21 cellular contexts compared by ENCODE assay signal in the genomic region with DNA sequence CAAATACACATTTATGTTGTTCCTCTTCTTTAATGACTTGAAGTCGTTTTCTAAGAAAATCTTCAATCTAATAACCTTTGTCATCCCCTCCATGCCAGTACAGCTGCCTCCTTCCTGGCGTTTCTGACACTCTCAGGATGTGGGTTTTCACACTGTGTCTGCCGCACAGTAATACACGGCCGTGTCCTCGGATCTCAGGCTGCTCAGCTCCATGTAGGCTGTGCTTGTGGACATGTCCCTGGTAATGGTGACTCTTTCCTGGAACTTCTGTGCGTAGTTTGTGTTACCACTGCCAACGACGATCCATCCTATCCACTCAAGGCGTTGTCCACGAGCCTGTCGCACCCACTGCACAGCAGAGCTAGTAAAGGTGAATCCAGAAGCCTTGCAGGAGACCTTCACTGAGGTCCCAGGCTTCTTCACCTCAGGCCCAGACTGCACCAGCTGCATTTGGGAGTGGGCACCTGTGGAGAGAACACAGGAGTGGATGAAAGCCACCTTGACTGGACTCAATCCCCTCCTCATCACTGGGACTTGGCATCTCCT.
DNase-seq lines count a peak whose midpoint lies in the region; ATAC-seq and TF ChIP-seq lines count a peak whose summit lies in the region.
"Had no signal": no experiment of that assay in that cellular context is flagged by ENCODE, and none has a peak within 500 bp of the region (broad histone marks: within the 10 kb centered on the region; RNA-seq: fewer than 3 reads in every experiment).

No MANE protein-coding gene starts in this region.

- no peaks in the 10 kb centered on the region for H4K20me1 ChIP-seq in DND-41 (ENCODE audit: insufficient read depth, low read length)

- POLR2A ChIA-PET in activated CD4-positive, alpha-beta T cell treated with anti-CD3 and anti-CD28 coated beads for 36 hours (lab: Charles Lee) = no interaction called here
- POLR2A ChIA-PET in activated CD8-positive, alpha-beta T cell treated with anti-CD3 and anti-CD28 coated beads for 36 hours (lab: Charles Lee) = no interaction called here

- peak overlapping the region; percentile 53 for H3K9ac ChIP-seq in DND-41 (ENCODE audit: low read depth, low read length)
- H3K9ac ChIP-seq: KMS-11 had no signal

- H3K36me3 ChIP-seq in DND-41 (ENCODE audit: insufficient read depth, low read length) = no peaks in the 10 kb centered on the region
- H3K36me3 ChIP-seq: esophagus muscularis mucosa, SJSA1, tibial artery had no signal

- no peaks in the 10 kb centered on the region for H3K9me3 Mint-ChIP-seq in activated CD4-positive, alpha-beta T cell treated with anti-CD3 and anti-CD28 coated beads for 36 hours (ENCODE audit: low read depth)
- H3K9me3 Mint-ChIP-seq in activated CD8-positive, alpha-beta T cell treated with anti-CD3 and anti-CD28 coated beads for 36 hours = no peaks in the 10 kb centered on the region
- H3K9me3 Mint-ChIP-seq in natural killer cell treated with Interleukin-12 subunit alpha and Interleukin-12 subunit beta and Interleukin-15 and Interleukin-18, amount 100 ng/mL, for 72 hours = no peaks in the 10 kb centered on the region
- peaks cover 68% of the 10 kb centered on the region for H3K9me3 Mint-ChIP-seq in HFFc6

- peak overlapping the region; percentile 98 for H3K27ac ChIP-seq in DND-41 (ENCODE audit: low read length)
- H3K27ac ChIP-seq: dorsolateral prefrontal cortex, esophagus muscularis mucosa, HL-60, KMS-11, PC-9, SJSA1, tibial artery had no signal

- H3K27me3 Mint-ChIP-seq in activated CD4-positive, alpha-beta T cell treated with anti-CD3 and anti-CD28 coated beads for 36 hours = peaks cover 24% of the 10 kb centered on the region
- H3K27me3 Mint-ChIP-seq in activated CD8-positive, alpha-beta T cell treated with anti-CD3 and anti-CD28 coated beads for 36 hours = peaks cover 22% of the 10 kb centered on the region
- H3K27me3 Mint-ChIP-seq in natural killer cell treated with Interleukin-12 subunit alpha and Interleukin-12 subunit beta and Interleukin-15 and Interleukin-18, amount 100 ng/mL, for 72 hours = peaks cover 7 to 26% of the 10 kb centered on the region in 2 donors
- H3K27me3 Mint-ChIP-seq in HFFc6 (ENCODE audit: insufficient read depth) = peaks cover 3% of the 10 kb centered on the region; the same call in 1 of the 2 replicates

- no peak overlapping the region for H3K27ac Mint-ChIP-seq in activated CD4-positive, alpha-beta T cell treated with anti-CD3 and anti-CD28 coated beads for 36 hours
- H3K27ac Mint-ChIP-seq in activated CD8-positive, alpha-beta T cell treated with anti-CD3 and anti-CD28 coated beads for 36 hours = no peak overlapping the region
- peak overlapping the region; percentile 40 to 45 for H3K27ac Mint-ChIP-seq in natural killer cell treated with Interleukin-12 subunit alpha and Interleukin-12 subunit beta and Interleukin-15 and Interleukin-18, amount 100 ng/mL, for 72 hours
- H3K27ac Mint-ChIP-seq in HFFc6 = no peak overlapping the region

- TF ChIP-seq CTCF in DND-41 (IDR thresholded peaks at IDR 0.05; ENCODE audit: borderline replicate concordance, extremely low read depth, low read length, poor library complexity, severe bottlenecking) (no peak), HFFc6 (IDR thresholded peaks at IDR 0.05) (no peak)
- no peak for TF ChIP-seq CTCF in activated CD8-positive, alpha-beta T cell treated with anti-CD3 and anti-CD28 coated beads for 36 hours (IDR thresholded peaks at IDR 0.05)

- H2AFZ ChIP-seq in DND-41 (ENCODE audit: low read depth, low read length) = 0 out of 2 replicates have a peak overlapping the region, but pooled peaks have one; percentile 5
- H2AFZ ChIP-seq: PC-9 had no signal

- H3K4me1 Mint-ChIP-seq in activated CD4-positive, alpha-beta T cell treated with anti-CD3 and anti-CD28 coated beads for 36 hours = peaks cover 13% of the 10 kb centered on the region
- peaks cover 12% of the 10 kb centered on the region for H3K4me1 Mint-ChIP-seq in activated CD8-positive, alpha-beta T cell treated with anti-CD3 and anti-CD28 coated beads for 36 hours (ENCODE audit: low read depth)
- H3K4me1 Mint-ChIP-seq in natural killer cell treated with Interleukin-12 subunit alpha and Interleukin-12 subunit beta and Interleukin-15 and Interleukin-18, amount 100 ng/mL, for 72 hours (ENCODE audit: low read depth in 2 of 2) = peaks cover 31 to 59% of the 10 kb centered on the region in 2 donors
- no peaks in the 10 kb centered on the region for H3K4me1 Mint-ChIP-seq in HFFc6 (ENCODE audit: low read depth)

- H3K36me3 Mint-ChIP-seq in activated CD4-positive, alpha-beta T cell treated with anti-CD3 and anti-CD28 coated beads for 36 hours (ENCODE audit: low read depth) = no peaks in the 10 kb centered on the region
- H3K36me3 Mint-ChIP-seq in activated CD8-positive, alpha-beta T cell treated with anti-CD3 and anti-CD28 coated beads for 36 hours (ENCODE audit: low read depth) = no peaks in the 10 kb centered on the region
- H3K36me3 Mint-ChIP-seq in natural killer cell treated with Interleukin-12 subunit alpha and Interleukin-12 subunit beta and Interleukin-15 and Interleukin-18, amount 100 ng/mL, for 72 hours = no peaks in the 10 kb centered on the region
- H3K36me3 Mint-ChIP-seq in HFFc6 (ENCODE audit: low read depth) = no peaks in the 10 kb centered on the region

- H3K9me3 ChIP-seq in DND-41 (ENCODE audit: insufficient read depth, low read length, severe bottlenecking) = no peaks in the 10 kb centered on the region
- H3K9me3 ChIP-seq: esophagus muscularis mucosa, SJSA1, tibial artery had no signal

- peak; percentile 27 for ATAC-seq in activated CD4-positive, alpha-beta T cell treated with anti-CD3 and anti-CD28 coated beads for 36 hours
- ATAC-seq in DND-41 (ENCODE audit: insufficient read depth, low read depth) = peak; percentile 75
- ATAC-seq in activated CD8-positive, alpha-beta T cell treated with anti-CD3 and anti-CD28 coated beads for 36 hours = peak; percentile 66
- peak; percentile 76 to 82 for ATAC-seq in natural killer cell treated with Interleukin-12 subunit alpha and Interleukin-12 subunit beta and Interleukin-15 and Interleukin-18, amount 100 ng/mL, for 72 hours
- ATAC-seq: sciatic nerve had no signal

- peak overlapping the region; percentile 55 for H3K4me2 ChIP-seq in DND-41 (ENCODE audit: insufficient read depth, low read length)
- H3K4me2 ChIP-seq: KMS-11, PC-9 had no signal

- no peaks in the 10 kb centered on the region for H3K79me2 ChIP-seq in DND-41 (ENCODE audit: insufficient read depth, low read length)

- no peak overlapping the region for H3K4me3 Mint-ChIP-seq in activated CD4-positive, alpha-beta T cell treated with anti-CD3 and anti-CD28 coated beads for 36 hours
- H3K4me3 Mint-ChIP-seq in activated CD8-positive, alpha-beta T cell treated with anti-CD3 and anti-CD28 coated beads for 36 hours = no peak overlapping the region
- peak overlapping the region; percentile 59 for H3K4me3 Mint-ChIP-seq in natural killer cell treated with Interleukin-12 subunit alpha and Interleukin-12 subunit beta and Interleukin-15 and Interleukin-18, amount 100 ng/mL, for 72 hours
- no peak overlapping the region for H3K4me3 Mint-ChIP-seq in HFFc6

- H3K4me3 ChIP-seq in DND-41 (ENCODE audit: low read depth in 1 of 2, low read length in 2 of 2) = peak overlapping the region in 1 of 2 experiments; percentile 40; a peak in 2 of 4 replicates
- H3K4me3 ChIP-seq: dorsolateral prefrontal cortex, esophagus muscularis mucosa, PC-9, SJSA1, tibial artery had no signal

- peaks cover 83% of the 10 kb centered on the region for H3K4me1 ChIP-seq in DND-41 (ENCODE audit: insufficient read depth, low read length)
- H3K4me1 ChIP-seq: esophagus muscularis mucosa, SJSA1, tibial artery had no signal

- DNase-seq in activated CD4-positive, alpha-beta T cell treated with anti-CD3 and anti-CD28 coated beads for 36 hours = peak; percentile 52
- DNase-seq in activated CD4-positive, alpha-beta T cell treated with anti-CD3 and anti-CD28 coated beads, Interleukin-2, amount 50 U/mL, for 4 hours = no peak
- DNase-seq in DND-41 = peak; percentile 87
- peak; percentile 63 for DNase-seq in activated CD8-positive, alpha-beta T cell treated with anti-CD3 and anti-CD28 coated beads for 36 hours
- DNase-seq in natural killer cell treated with Interleukin-12 subunit alpha and Interleukin-12 subunit beta and Interleukin-15 and Interleukin-18, amount 100 ng/mL, for 72 hours (ENCODE audit: low spot score) = peak; percentile 82
- no peak for DNase-seq in HFFc6
- no peak for DNase-seq in HUDEP-2 (lab: John Stamatoyannopoulos, UW; ENCODE audit: unreplicated experiment in 76 of 76)
- DNase-seq in ecto neural progenitor cell (ENCODE audit: low spot score) = no peak
- DNase-seq: C1 segment of cervical spinal cord; DMS53; dorsolateral prefrontal cortex; NCI-H1092 treated with DMSO at 0.1 percent for 48 hours; NCI-H524; PC-9; stimulated activated CD4-positive, alpha-beta T cell treated with anti-CD3 and anti-CD28 coated beads, Interleukin-2, amount 100 ng/mL, for 48 hours; tibial artery had no signal

- H3K27me3 ChIP-seq in DND-41 (ENCODE audit: insufficient read depth, low read length, poor library complexity) = no peaks in the 10 kb centered on the region
- H3K27me3 ChIP-seq: SJSA1, tibial artery had no signal

- CTCF ChIA-PET in activated CD4-positive, alpha-beta T cell treated with anti-CD3 and anti-CD28 coated beads for 36 hours (lab: Charles Lee) = interaction anchor here (0.7 to 1.0 kb wide), 4 partner anchors 16 to 56 kb away, joined by 3 to 5 read pairs (median 4); no protein-coding TSS in a partner anchor
- CTCF ChIA-PET in activated CD8-positive, alpha-beta T cell treated with anti-CD3 and anti-CD28 coated beads for 36 hours (lab: Charles Lee) = interaction anchor here (0.7 to 8.6 kb wide), 11 partner anchors 10 to 205 kb away, joined by 3 to 133 read pairs (median 3); no protein-coding TSS in a partner anchor

- intact Hi-C loops in activated CD4-positive, alpha-beta T cell treated with anti-CD3 and anti-CD28 coated beads for 36 hours (cut with DNase I, micrococcal nuclease) = no loop called here
- intact Hi-C loops in activated CD8-positive, alpha-beta T cell treated with anti-CD3 and anti-CD28 coated beads for 36 hours (cut with micrococcal nuclease) = no loop called here

Comparison
In these comparisons a context has a peak if more than half of its experiments do, and no peak if none do; other contexts are left out.
1. DNase-seq: peak in activated CD4-positive, alpha-beta T cell treated with anti-CD3 and anti-CD28 coated beads for 36 hours (single experiment), DND-41 (single experiment), activated CD8-positive, alpha-beta T cell treated with anti-CD3 and anti-CD28 coated beads for 36 hours (single experiment) and natural killer cell treated with Interleukin-12 subunit alpha and Interleukin-12 subunit beta and Interleukin-15 and Interleukin-18, amount 100 ng/mL, for 72 hours (single experiment); none in activated CD4-positive, alpha-beta T cell treated with anti-CD3 and anti-CD28 coated beads, Interleukin-2, amount 50 U/mL, for 4 hours (0 of 2), HFFc6 (single experiment), HUDEP-2 (0 of 76) and ecto neural progenitor cell (single experiment).
2. ATAC-seq: peak in every context shown above with its lines; median percentile 79 in natural killer cell treated with Interleukin-12 subunit alpha and Interleukin-12 subunit beta and Interleukin-15 and Interleukin-18, amount 100 ng/mL, for 72 hours; 75 in DND-41; 66 in activated CD8-positive, alpha-beta T cell treated with anti-CD3 and anti-CD28 coated beads for 36 hours; 27 in activated CD4-positive, alpha-beta T cell treated with anti-CD3 and anti-CD28 coated beads for 36 hours.
3. H3K27ac Mint-ChIP-seq: peak in natural killer cell treated with Interleukin-12 subunit alpha and Interleukin-12 subunit beta and Interleukin-15 and Interleukin-18, amount 100 ng/mL, for 72 hours (2 of 2); none in activated CD4-positive, alpha-beta T cell treated with anti-CD3 and anti-CD28 coated beads for 36 hours (single experiment), activated CD8-positive, alpha-beta T cell treated with anti-CD3 and anti-CD28 coated beads for 36 hours (single experiment) and HFFc6 (single experiment).